In genomic region chr12:131777269-131777668, GRCh38 we compare ENCODE assay signal across 2 cellular contexts. TPM values are rescaled to one million over a fixed set of nuclear protein-coding genes. Genes with fewer than 3 reads are reported as not detected.
"Had no signal": no experiment of that assay in that cellular context is flagged by ENCODE, and none has a peak within 500 bp of the region (broad histone marks: within the 10 kb centered on the region; RNA-seq: fewer than 3 reads in every experiment).

No MANE protein-coding gene starts in this region.

RNA-seq across cellular contexts. Expression of gene MMP17, which starts 50.9 kb away (rescaled TPM):
- polyA plus RNA-seq: naive thymus-derived CD4-positive, alpha-beta T cell; naive thymus-derived CD8-positive, alpha-beta T cell had no signal
